8 cellular contexts compared by ENCODE assay signal in the genomic region with DNA sequence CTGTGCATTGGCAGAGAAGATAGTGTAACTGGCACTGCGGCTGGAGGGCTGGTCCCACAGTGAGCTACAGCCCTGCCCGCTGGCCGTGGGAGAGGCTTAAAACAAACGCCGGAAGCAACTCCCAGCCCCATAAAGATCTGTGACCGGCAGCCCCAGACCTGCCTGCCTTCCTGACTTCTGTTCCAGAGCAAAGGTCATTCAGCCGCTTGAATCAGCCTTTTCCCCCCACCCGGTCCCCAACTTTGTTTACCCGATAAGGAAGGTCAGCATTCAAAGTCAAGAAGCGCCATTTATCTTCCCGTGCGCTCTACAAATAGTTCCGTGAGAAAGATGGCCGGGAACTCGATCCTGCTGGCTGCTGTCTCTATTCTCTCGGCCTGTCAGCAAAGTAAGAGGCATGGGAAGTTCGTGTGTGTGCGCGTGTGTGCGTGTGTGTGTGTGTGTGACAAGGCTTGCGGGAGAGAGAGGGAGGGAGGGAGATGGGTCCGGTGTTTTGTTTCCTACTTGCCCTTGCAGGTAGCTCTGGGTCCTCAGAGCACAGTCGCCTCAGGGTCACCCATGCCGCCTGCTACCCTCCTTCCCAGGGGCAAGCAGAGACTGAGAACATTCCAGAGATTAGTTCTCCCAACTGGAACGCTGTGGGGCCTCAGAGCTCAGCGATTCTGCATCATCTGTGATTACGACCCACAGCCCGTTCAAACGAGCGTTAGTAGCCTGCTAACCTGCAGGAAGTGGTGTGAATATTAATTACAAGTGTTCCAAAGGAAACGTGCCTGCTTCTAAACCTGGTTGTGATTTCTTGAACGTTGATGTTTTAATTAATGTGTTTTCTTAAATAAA. TPM values are rescaled to one million over a fixed set of nuclear protein-coding genes. Genes with fewer than 3 reads are reported as not detected.
DNase-seq lines count a peak whose midpoint lies in the region; ATAC-seq and TF ChIP-seq lines count a peak whose summit lies in the region.

MGST2 (plus strand) TSS at position 130 of the 840 bp plus-strand sequence; CDS start at position 331, 201 bp downstream.

- peak within 1 kb of the TSS; percentile 40 for H3K27ac Mint-ChIP-seq in activated CD4-positive, alpha-beta memory T cell treated with anti-CD3 and anti-CD28 coated beads for 36 hours

- H3K27me3 Mint-ChIP-seq in activated CD4-positive, alpha-beta memory T cell treated with anti-CD3 and anti-CD28 coated beads for 36 hours: no peaks in the 10 kb centered on the region

- H3K9me3 ChIP-seq in BLaER1 treated with 17β-estradiol and CSF1 and Interleukin-3, amounts not matched to agents 10 nM and 100 nM (replicated peaks in 1 of 11): 0 out of 22 replicates have a peak, but pooled peaks cover 0 to 4% (median 0%) of the 10 kb centered on the region in 11 experiments

- POLR2A ChIA-PET in activated CD4-positive, alpha-beta memory T cell treated with anti-CD3 and anti-CD28 coated beads for 36 hours (lab: Charles Lee): interaction anchor here (1.4 kb wide), 1 partner anchor 9 kb away, joined by 6 read pairs; no protein-coding TSS in a partner anchor

- H3K36me3 ChIP-seq in BLaER1 treated with 17β-estradiol and CSF1 and Interleukin-3, amounts not matched to agents 10 nM and 100 nM: no peaks in the 10 kb centered on the region

- H3K9me3 Mint-ChIP-seq in activated CD4-positive, alpha-beta memory T cell treated with anti-CD3 and anti-CD28 coated beads for 36 hours: no peaks in the 10 kb centered on the region

- no peak for TF ChIP-seq CTCF in epithelial cell of esophagus (IDR thresholded peaks at IDR 0.05; ENCODE audit: insufficient read depth, low read depth, low read length, missing control alignments)
- TF ChIP-seq CTCF in subcutaneous adipose tissue (IDR thresholded peaks at IDR 0.05; ENCODE audit: low read depth): no peak

- peak within 1 kb of the TSS; percentile 80 for H3K4me3 Mint-ChIP-seq in activated CD4-positive, alpha-beta memory T cell treated with anti-CD3 and anti-CD28 coated beads for 36 hours

- CTCF ChIA-PET in activated CD4-positive, alpha-beta memory T cell treated with anti-CD3 and anti-CD28 coated beads for 36 hours (lab: Charles Lee): interaction anchor here (0.6 to 4.1 kb wide), 9 partner anchors 9 to 587 kb away, joined by 3 to 23 read pairs (median 4); partner anchors contain the start of gene SETD7

- peak within 1 kb of the TSS; percentile 56 to 79 (median 72) for H3K9ac ChIP-seq in BLaER1 treated with 17β-estradiol and CSF1 and Interleukin-3, amounts not matched to agents 10 nM and 100 nM

- peak within 1 kb of the TSS; percentile 5 to 75 (median 63); a peak in 19 of 22 replicates for H3K27ac ChIP-seq in BLaER1 treated with 17β-estradiol and CSF1 and Interleukin-3, amounts not matched to agents 10 nM and 100 nM

- DNase-seq in NCI-H226 (peak; percentile 10), epithelial cell of esophagus (ENCODE audit: low read depth) (peak; percentile 70), mesenteric fat pad (ENCODE audit: low spot score) (peak; percentile 91)
- DNase-seq in activated CD4-positive, alpha-beta memory T cell treated with anti-CD3 and anti-CD28 coated beads for 36 hours: peak; percentile 58

- H3K27me3 ChIP-seq in BLaER1 treated with 17β-estradiol and CSF1 and Interleukin-3, amounts not matched to agents 10 nM and 100 nM: peaks cover 0 to 18% (median 14%) of the 10 kb centered on the region in 11 experiments; a peak in 10 of 22 replicates

- peak within 1 kb of the TSS; percentile 68 to 83 (median 77) for H3K4me2 ChIP-seq in BLaER1 treated with 17β-estradiol and CSF1 and Interleukin-3, amounts not matched to agents 10 nM and 100 nM

- H3K4me1 Mint-ChIP-seq in activated CD4-positive, alpha-beta memory T cell treated with anti-CD3 and anti-CD28 coated beads for 36 hours (ENCODE audit: low read depth): peaks cover 18% of the 10 kb centered on the region

- H3K4me3 ChIP-seq in BLaER1 treated with 17β-estradiol and CSF1 and Interleukin-3, amounts not matched to agents 10 nM and 100 nM: peak within 1 kb of the TSS; percentile 45 to 71 (median 60)
- peak within 1 kb of the TSS; percentile 52 for H3K4me3 ChIP-seq in epithelial cell of esophagus (ENCODE audit: low read length)

- H3K4me1 ChIP-seq in BLaER1 treated with 17β-estradiol and CSF1 and Interleukin-3, amounts not matched to agents 10 nM and 100 nM: peaks cover 11 to 25% (median 16%) of the 10 kb centered on the region in 10 experiments

- peak; percentile 90 for ATAC-seq in GM18909 (IDR thresholded peaks at IDR 0.05; ENCODE audit: poor library complexity, unreplicated experiment)
- peak; percentile 79 for ATAC-seq in HG03103 (IDR thresholded peaks at IDR 0.05; ENCODE audit: low read depth, unreplicated experiment)

- intact Hi-C loops in activated CD4-positive, alpha-beta memory T cell treated with anti-CD3 and anti-CD28 coated beads for 36 hours (cut with micrococcal nuclease): loop anchor here (1.0 kb wide), 1 partner anchor 9 kb away; no protein-coding TSS in a partner anchor

- no peaks in the 10 kb centered on the region for H3K36me3 Mint-ChIP-seq in activated CD4-positive, alpha-beta memory T cell treated with anti-CD3 and anti-CD28 coated beads for 36 hours

- no peaks in the 10 kb centered on the region for H4K20me1 ChIP-seq in BLaER1 treated with 17β-estradiol and CSF1 and Interleukin-3, amounts not matched to agents 10 nM and 100 nM

RNA-seq across cellular contexts. Expression of gene MGST2, which starts in this region (rescaled TPM):
- total RNA-seq in activated CD4-positive, alpha-beta memory T cell treated with anti-CD3 and anti-CD28 coated beads for 36 hours: 10 to 100 TPM in 1 of 2 experiments, 1 to 10 TPM in 1; 8.7 to 10.1 TPM
- total RNA-seq in mesenteric fat pad (53.7 TPM), subcutaneous adipose tissue (10 to 100 TPM; 22.4 to 73.7 (median 40.2) TPM)

Comparison
In these comparisons a context has a peak if more than half of its experiments do, and no peak if none do; other contexts are left out.
1. Peak in every context shown above with its lines: DNase-seq, ATAC-seq, H3K4me3 ChIP-seq and H3K27ac ChIP-seq.
2. DNase-seq: peak in every context shown above with its lines; median percentile 91 in mesenteric fat pad; 70 in epithelial cell of esophagus; 58 in activated CD4-positive, alpha-beta memory T cell treated with anti-CD3 and anti-CD28 coated beads for 36 hours; 10 in NCI-H226.